In genomic region chr15:23132787-23133186, GRCh38 we compare ENCODE assay signal across 4 cellular contexts. TPM values are rescaled to one million over a fixed set of nuclear protein-coding genes. Genes with fewer than 3 reads are reported as not detected.
"Had no signal": no experiment of that assay in that cellular context is flagged by ENCODE, and none has a peak within 500 bp of the region (broad histone marks: within the 10 kb centered on the region; RNA-seq: fewer than 3 reads in every experiment).

No MANE protein-coding gene starts in this region.

RNA-seq across cellular contexts. Expression of gene GOLGA6L1, which starts 3.8 kb away (rescaled TPM):
- total RNA-seq: LHCN-M2, M059J, MCF 10A, NCI-H460 had no signal
